Comparison of ENCODE assay signal across 19 cellular contexts in genomic region chr5:149118463-149118862, GRCh38. TPM values are rescaled to one million over a fixed set of nuclear protein-coding genes. Genes with fewer than 3 reads are reported as not detected.
"Had no signal": no experiment of that assay in that cellular context is flagged by ENCODE, and none has a peak within 500 bp of the region (broad histone marks: within the 10 kb centered on the region; RNA-seq: fewer than 3 reads in every experiment).

No MANE protein-coding gene starts in this region.

- FAIRE-seq: endothelial cell of umbilical vein had no signal

- H3K27ac ChIP-seq: brain microvascular endothelial cell, prostate gland, right lobe of liver, spleen, upper lobe of left lung had no signal

- ATAC-seq: left colon, right lobe of liver had no signal

- H3K27me3 ChIP-seq: brain microvascular endothelial cell, right lobe of liver, upper lobe of left lung had no signal

- H3K4me3 ChIP-seq: lung, prostate gland, right lobe of liver, spleen, upper lobe of left lung had no signal

- H3K9me3 ChIP-seq: prostate gland, right lobe of liver, spleen, upper lobe of left lung had no signal

- DNase-seq: activated CD4-positive, alpha-beta T cell treated with anti-CD3 and anti-CD28 coated beads, Interleukin-2, amount 50 U/mL, for 1 hour; activated CD8-positive, alpha-beta memory T cell treated with anti-CD3 and anti-CD28 coated beads for 24 hours; activated gamma-delta T cell treated with Interleukin-2 at 50 U/mL for 16 hours; activated naive CD8-positive, alpha-beta T cell treated with anti-CD3 and anti-CD28 coated beads for 36 hours; amygdala; brain microvascular endothelial cell; cerebellar nuclear complex; effector CD8-positive, alpha-beta T cell; immature natural killer cell; left colon; midbrain; right lobe of liver; spleen; stimulated activated naive CD8-positive, alpha-beta T cell treated with anti-CD3 and anti-CD28 coated beads, Interleukin-15, amount 100 ng/mL, for 72 hours; upper lobe of left lung had no signal

- H3K36me3 ChIP-seq: brain microvascular endothelial cell, prostate gland, right lobe of liver, spleen, upper lobe of left lung had no signal

- H3K4me1 ChIP-seq: prostate gland had no signal

RNA-seq across cellular contexts. Expression of gene ABLIM3, which starts 22.8 kb away (rescaled TPM):
- total RNA-seq: activated naive CD8-positive, alpha-beta T cell treated with anti-CD3 and anti-CD28 coated beads for 36 hours had no signal

RNA-seq across cellular contexts. Expression of gene SH3TC2, which starts 55.6 kb away (rescaled TPM):
- total RNA-seq: activated naive CD8-positive, alpha-beta T cell treated with anti-CD3 and anti-CD28 coated beads for 36 hours had no signal
- polyA plus RNA-seq: neural cell had no signal
